In the genomic region with DNA sequence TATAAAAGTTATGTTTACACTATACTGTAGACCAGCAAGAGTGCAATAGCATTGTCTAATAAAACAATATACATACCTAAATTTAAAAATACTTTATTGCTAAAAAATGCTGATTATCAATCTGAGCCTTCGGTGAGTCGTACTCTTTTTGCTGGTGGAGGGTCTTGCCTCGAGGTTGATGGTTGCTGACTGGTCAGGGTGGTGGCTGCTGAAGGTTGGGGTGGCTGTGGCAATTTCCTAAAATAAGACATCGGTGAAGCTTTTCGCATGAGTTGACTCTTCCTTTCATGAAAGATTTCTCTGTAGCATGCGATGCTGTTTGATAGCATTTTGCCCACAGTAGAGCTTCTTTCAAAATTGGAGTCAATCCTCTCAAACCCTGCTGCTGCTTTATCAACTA, we compare ENCODE assay signal across 23 cellular contexts. TPM values are rescaled to one million over a fixed set of nuclear protein-coding genes. Genes with fewer than 3 reads are reported as not detected.
DNase-seq lines count a peak whose midpoint lies in the region; ATAC-seq and TF ChIP-seq lines count a peak whose summit lies in the region.
"Had no signal": no experiment of that assay in that cellular context is flagged by ENCODE, and none has a peak within 500 bp of the region (broad histone marks: within the 10 kb centered on the region; RNA-seq: fewer than 3 reads in every experiment).

No MANE protein-coding gene starts in this region.

- H2AFZ ChIP-seq in neural progenitor cell (replicated peaks), result no peak overlapping the region

- H3F3A ChIP-seq in neural progenitor cell (ENCODE audit: low read depth), result peaks cover 11% of the 10 kb centered on the region

- no peak for DNase-seq in activated naive CD8-positive, alpha-beta T cell treated with anti-CD3 and anti-CD28 coated beads for 36 hours
- no peak for DNase-seq in CD4-positive, alpha-beta T cell
- DNase-seq in neural progenitor cell (ENCODE audit: low spot score) (no peak), colonic mucosa (no peak)
- no peak for DNase-seq in stimulated activated naive CD4-positive, alpha-beta T cell (lab: John Stamatoyannopoulos, UW)
- DNase-seq: CD8-positive, alpha-beta memory T cell; DMS 273 treated with DMSO at 0.1 percent for 48 hours; DMS79; Karpas-422; NCI-H1092; NCI-H1417 treated with DMSO at 0.1 percent for 48 hours; NCI-H187; NCI-H2081 treated with DMSO at 0.1 percent for 48 hours; NCI-H2171; NCI-H226; NCI-H510A treated with DMSO at 0.1 percent for 48 hours; NCI-H748 treated with DMSO at 0.1 percent for 48 hours; SIG-M5 had no signal

- POLR2A ChIA-PET in CD4-positive, alpha-beta T cell (lab: Charles Lee), result no interaction called here

- no peak overlapping the region for H3K27ac ChIP-seq in CD4-positive, alpha-beta T cell (ENCODE audit: low read depth, low read length)
- H3K27ac ChIP-seq in neural progenitor cell (no peak overlapping the region), colonic mucosa (no peak overlapping the region)
- H3K27ac ChIP-seq: BLaER1, HL-60, SK-N-MC had no signal

- no peak for TF ChIP-seq CTCF in CD4-positive, alpha-beta T cell (IDR thresholded peaks at IDR 0.05)
- no peak for TF ChIP-seq CTCF in neural progenitor cell (IDR thresholded peaks at IDR 0.05)
- no peak for TF ChIP-seq CTCF in colonic mucosa (IDR thresholded peaks at IDR 0.05)

- no peak overlapping the region for H3K9ac ChIP-seq in neural progenitor cell
- no peak overlapping the region for H3K9ac ChIP-seq in colonic mucosa (ENCODE audit: low read depth in 2 of 2, low read length in 2 of 2)
- H3K9ac ChIP-seq: BLaER1 had no signal

- no peak for ATAC-seq in CD4-positive, alpha-beta T cell (ENCODE audit: poor library complexity)
- ATAC-seq in activated T-helper 17 cell treated with anti-CD3 and anti-CD28 coated beads, Interleukin-2, amount 50 U/mL, for 72 hours (replicated peaks), result no peak

- H3K27me3 Mint-ChIP-seq in activated naive CD8-positive, alpha-beta T cell, result no peaks in the 10 kb centered on the region
- H3K27me3 Mint-ChIP-seq in activated naive CD8-positive, alpha-beta T cell treated with anti-CD3 and anti-CD28 coated beads for 36 hours, result no peaks in the 10 kb centered on the region
- H3K27me3 Mint-ChIP-seq in CD4-positive, alpha-beta T cell, result no peaks in the 10 kb centered on the region
- H3K27me3 Mint-ChIP-seq in activated T-helper 17 cell treated with anti-CD3 and anti-CD28 coated beads, Interleukin-2, amount 50 U/mL, for 72 hours, result no peaks in the 10 kb centered on the region
- peaks cover 2% of the 10 kb centered on the region for H3K27me3 Mint-ChIP-seq in neural progenitor cell (ENCODE audit: insufficient read depth, low read depth)
- H3K27me3 Mint-ChIP-seq: CD8-positive, alpha-beta memory T cell had no signal

- H3K36me3 ChIP-seq in neural progenitor cell (no peaks in the 10 kb centered on the region), colonic mucosa (no peaks in the 10 kb centered on the region)

- H3K9me3 Mint-ChIP-seq in activated naive CD8-positive, alpha-beta T cell (ENCODE audit: low read depth), result no peaks in the 10 kb centered on the region
- H3K9me3 Mint-ChIP-seq in activated naive CD8-positive, alpha-beta T cell treated with anti-CD3 and anti-CD28 coated beads for 36 hours, result peaks cover 8% of the 10 kb centered on the region
- peaks cover 5% of the 10 kb centered on the region for H3K9me3 Mint-ChIP-seq in CD4-positive, alpha-beta T cell
- no peaks in the 10 kb centered on the region for H3K9me3 Mint-ChIP-seq in activated T-helper 17 cell treated with anti-CD3 and anti-CD28 coated beads, Interleukin-2, amount 50 U/mL, for 72 hours
- peaks cover 19% of the 10 kb centered on the region for H3K9me3 Mint-ChIP-seq in neural progenitor cell
- H3K9me3 Mint-ChIP-seq: CD8-positive, alpha-beta memory T cell had no signal

- H3K4me1 ChIP-seq in neural progenitor cell (peaks cover 4% of the 10 kb centered on the region), colonic mucosa (peaks cover 8% of the 10 kb centered on the region)

- peaks cover 22% of the 10 kb centered on the region for H3K36me3 Mint-ChIP-seq in activated naive CD8-positive, alpha-beta T cell
- peaks cover 58% of the 10 kb centered on the region for H3K36me3 Mint-ChIP-seq in activated naive CD8-positive, alpha-beta T cell treated with anti-CD3 and anti-CD28 coated beads for 36 hours
- peaks cover 65% of the 10 kb centered on the region for H3K36me3 Mint-ChIP-seq in CD4-positive, alpha-beta T cell (ENCODE audit: low read depth)
- peaks cover 75% of the 10 kb centered on the region for H3K36me3 Mint-ChIP-seq in activated T-helper 17 cell treated with anti-CD3 and anti-CD28 coated beads, Interleukin-2, amount 50 U/mL, for 72 hours (ENCODE audit: low read depth)
- H3K36me3 Mint-ChIP-seq in neural progenitor cell, result peaks cover 34% of the 10 kb centered on the region

- H3K4me3 Mint-ChIP-seq in activated naive CD8-positive, alpha-beta T cell, result peak overlapping the region; percentile 100
- no peak overlapping the region for H3K4me3 Mint-ChIP-seq in activated naive CD8-positive, alpha-beta T cell treated with anti-CD3 and anti-CD28 coated beads for 36 hours
- peak overlapping the region; percentile 45 for H3K4me3 Mint-ChIP-seq in CD4-positive, alpha-beta T cell
- H3K4me3 Mint-ChIP-seq in activated T-helper 17 cell treated with anti-CD3 and anti-CD28 coated beads, Interleukin-2, amount 50 U/mL, for 72 hours, result peak overlapping the region; percentile 99
- peak overlapping the region; percentile 26 for H3K4me3 Mint-ChIP-seq in neural progenitor cell

- no peaks in the 10 kb centered on the region for H3K27me3 ChIP-seq in CD4-positive, alpha-beta T cell (ENCODE audit: control insufficient read depth, insufficient read depth, low read length)
- no peaks in the 10 kb centered on the region for H3K27me3 ChIP-seq in neural progenitor cell
- no peaks in the 10 kb centered on the region for H3K27me3 ChIP-seq in colonic mucosa
- H3K27me3 ChIP-seq: BLaER1 had no signal

- no peaks in the 10 kb centered on the region for H3K9me3 ChIP-seq in CD4-positive, alpha-beta T cell (ENCODE audit: control insufficient read depth, low read length)
- no peaks in the 10 kb centered on the region for H3K9me3 ChIP-seq in neural progenitor cell (ENCODE audit: low read depth)
- H3K9me3 ChIP-seq in colonic mucosa, result no peaks in the 10 kb centered on the region

- H4K20me1 ChIP-seq in neural progenitor cell (ENCODE audit: low read depth), result peaks cover 13% of the 10 kb centered on the region

- H3K27ac Mint-ChIP-seq in activated naive CD8-positive, alpha-beta T cell, result no peak overlapping the region
- H3K27ac Mint-ChIP-seq in activated naive CD8-positive, alpha-beta T cell treated with anti-CD3 and anti-CD28 coated beads for 36 hours, result no peak overlapping the region
- H3K27ac Mint-ChIP-seq in CD4-positive, alpha-beta T cell, result peak overlapping the region; percentile 97
- H3K27ac Mint-ChIP-seq in activated T-helper 17 cell treated with anti-CD3 and anti-CD28 coated beads, Interleukin-2, amount 50 U/mL, for 72 hours, result no peak overlapping the region
- no peak overlapping the region for H3K27ac Mint-ChIP-seq in neural progenitor cell

- CTCF ChIA-PET in CD4-positive, alpha-beta T cell (lab: Charles Lee), result no interaction called here

- intact Hi-C loops in CD4-positive, alpha-beta T cell (cut with DNase I, micrococcal nuclease), result no loop called here
- intact Hi-C loops in colonic mucosa (cut with DNase I), result no loop called here

- H3K4me2 ChIP-seq in neural progenitor cell, result no peak overlapping the region

- no peak overlapping the region for H3K4me3 ChIP-seq in neural progenitor cell
- no peak overlapping the region for H3K4me3 ChIP-seq in colonic mucosa
- H3K4me3 ChIP-seq: BLaER1, SK-N-MC had no signal

- peaks cover 59% of the 10 kb centered on the region for H3K4me1 Mint-ChIP-seq in activated naive CD8-positive, alpha-beta T cell (ENCODE audit: low read depth)
- peaks cover 47% of the 10 kb centered on the region for H3K4me1 Mint-ChIP-seq in activated naive CD8-positive, alpha-beta T cell treated with anti-CD3 and anti-CD28 coated beads for 36 hours
- H3K4me1 Mint-ChIP-seq in CD4-positive, alpha-beta T cell (ENCODE audit: low read depth), result peaks cover 65% of the 10 kb centered on the region
- H3K4me1 Mint-ChIP-seq in activated T-helper 17 cell treated with anti-CD3 and anti-CD28 coated beads, Interleukin-2, amount 50 U/mL, for 72 hours, result peaks cover 28% of the 10 kb centered on the region
- H3K4me1 Mint-ChIP-seq in neural progenitor cell, result peaks cover 15% of the 10 kb centered on the region

- H3K79me2 ChIP-seq in neural progenitor cell (ENCODE audit: low read depth), result peaks cover 50% of the 10 kb centered on the region

RNA-seq across cellular contexts. Expression of gene TIGD1, which starts 2.4 kb away (rescaled TPM):
- 1 to 10 TPM; 6.9 to 7.0 TPM for total RNA-seq in activated naive CD8-positive, alpha-beta T cell treated with anti-CD3 and anti-CD28 coated beads for 36 hours
- 10 to 100 TPM; 22.1 to 22.2 TPM for total RNA-seq in CD4-positive, alpha-beta T cell
- total RNA-seq in activated T-helper 17 cell treated with anti-CD3 and anti-CD28 coated beads, Interleukin-2, amount 50 U/mL, for 72 hours, result 1 to 10 TPM; 6.0 to 7.7 TPM
- total RNA-seq in neural progenitor cell (ENCODE audit: low replicate concordance), result 12.2 and 14.6 TPM in 2 replicates
- 1 to 10 TPM; 3.0 to 4.4 TPM for total RNA-seq in colonic mucosa

RNA-seq across cellular contexts. Expression of gene EIF4E2, which starts 2.5 kb away (rescaled TPM):
- 10 to 100 TPM; 70.1 to 71.8 TPM for total RNA-seq in activated naive CD8-positive, alpha-beta T cell treated with anti-CD3 and anti-CD28 coated beads for 36 hours
- 10 to 100 TPM; 45.9 to 46.0 TPM for total RNA-seq in CD4-positive, alpha-beta T cell
- 10 to 100 TPM; 44.3 to 65.7 TPM for total RNA-seq in activated T-helper 17 cell treated with anti-CD3 and anti-CD28 coated beads, Interleukin-2, amount 50 U/mL, for 72 hours
- 72.5 and 97.0 TPM in 2 replicates for total RNA-seq in neural progenitor cell (ENCODE audit: low replicate concordance)
- 100 to 1,000 TPM in 1 of 2 donors, 10 to 100 TPM in 1; 99.5 to 109 TPM for total RNA-seq in colonic mucosa

RNA-seq across cellular contexts. Expression of gene CHRNG, which starts 8.5 kb away (rescaled TPM):
- not detected for total RNA-seq in activated naive CD8-positive, alpha-beta T cell treated with anti-CD3 and anti-CD28 coated beads for 36 hours
- total RNA-seq in CD4-positive, alpha-beta T cell, result not detected
- not detected for total RNA-seq in activated T-helper 17 cell treated with anti-CD3 and anti-CD28 coated beads, Interleukin-2, amount 50 U/mL, for 72 hours
- not detected in 2 replicates for total RNA-seq in neural progenitor cell (ENCODE audit: low replicate concordance)
- total RNA-seq in colonic mucosa, result not detected
- total RNA-seq: CD8-positive, alpha-beta memory T cell had no signal

RNA-seq across cellular contexts. Expression of gene CHRND, which starts 22.0 kb away (rescaled TPM):
- not detected for total RNA-seq in activated naive CD8-positive, alpha-beta T cell treated with anti-CD3 and anti-CD28 coated beads for 36 hours
- not detected for total RNA-seq in CD4-positive, alpha-beta T cell
- total RNA-seq in activated T-helper 17 cell treated with anti-CD3 and anti-CD28 coated beads, Interleukin-2, amount 50 U/mL, for 72 hours, result not detected
- 0.19 TPM in 1 of 2 replicates, not detected in the other for total RNA-seq in neural progenitor cell (ENCODE audit: low replicate concordance)
- not detected for total RNA-seq in colonic mucosa
- total RNA-seq: CD8-positive, alpha-beta memory T cell had no signal

RNA-seq across cellular contexts. Expression of gene PRSS56, which starts 27.8 kb away (rescaled TPM):
- total RNA-seq in activated naive CD8-positive, alpha-beta T cell treated with anti-CD3 and anti-CD28 coated beads for 36 hours, result not detected
- total RNA-seq in CD4-positive, alpha-beta T cell, result not detected
- total RNA-seq in activated T-helper 17 cell treated with anti-CD3 and anti-CD28 coated beads, Interleukin-2, amount 50 U/mL, for 72 hours, result not detected
- total RNA-seq in neural progenitor cell (ENCODE audit: low replicate concordance), result not detected in 2 replicates
- not detected for total RNA-seq in colonic mucosa
- total RNA-seq: CD8-positive, alpha-beta memory T cell had no signal
